ENCODE assay signal across 1 cellular context in genomic region chr15:59294961-59295741, GRCh38.
TF ChIP-seq lines count a peak whose summit lies in the region.

No MANE protein-coding gene starts in this region.

TF ChIP-seq in A549, 52 proteins besides CTCF, POLR2A, EP300 and RAD21 (continued from another document):
- TF ChIP-seq PBX3 (IDR thresholded peaks at IDR 0.05) (0 out of 2 replicates have a peak, but pooled peaks have one; percentile 27), MAX (IDR thresholded peaks at IDR 0.05) (peak; percentile 95), E2F6 (IDR thresholded peaks at IDR 0.05; ENCODE audit: borderline replicate concordance, low read depth) (peak; percentile 59; the same call in 1 of the 2 replicates), RARB (CRISPR knock-in tag; IDR thresholded peaks at IDR 0.05) (0 out of 2 replicates have a peak, but pooled peaks have one; percentile 82), FOSL2 (IDR thresholded peaks at IDR 0.05) (peak; percentile 82), FOSL2 (CRISPR knock-in tag; IDR thresholded peaks at IDR 0.05) (peak; percentile 93), JUN (IDR thresholded peaks at IDR 0.05) (peak; percentile 39 to 91; a peak in 3 of 5 replicates), HEYL (CRISPR knock-in tag; IDR thresholded peaks at IDR 0.05) (peak; percentile 15; the same call in 1 of the 2 replicates), GATA3 (IDR thresholded peaks at IDR 0.05; ENCODE audit: borderline replicate concordance) (peak; percentile 96), CEBPB (IDR thresholded peaks at IDR 0.05) (peak in 1 of 2 experiments; percentile 85; a peak in 3 of 4 replicates), KDM1A (IDR thresholded peaks at IDR 0.05; ENCODE audit: low read depth) (no peak), JUNB (IDR thresholded peaks at IDR 0.05) (peak; percentile 88), HOXB5 (CRISPR knock-in tag; IDR thresholded peaks at IDR 0.05) (peak; percentile 51; the same call in 1 of the 2 replicates), MAFK (IDR thresholded peaks at IDR 0.05; ENCODE audit: partially characterized antibody) (peak; percentile 33)
- TF ChIP-seq, protein P1, sequence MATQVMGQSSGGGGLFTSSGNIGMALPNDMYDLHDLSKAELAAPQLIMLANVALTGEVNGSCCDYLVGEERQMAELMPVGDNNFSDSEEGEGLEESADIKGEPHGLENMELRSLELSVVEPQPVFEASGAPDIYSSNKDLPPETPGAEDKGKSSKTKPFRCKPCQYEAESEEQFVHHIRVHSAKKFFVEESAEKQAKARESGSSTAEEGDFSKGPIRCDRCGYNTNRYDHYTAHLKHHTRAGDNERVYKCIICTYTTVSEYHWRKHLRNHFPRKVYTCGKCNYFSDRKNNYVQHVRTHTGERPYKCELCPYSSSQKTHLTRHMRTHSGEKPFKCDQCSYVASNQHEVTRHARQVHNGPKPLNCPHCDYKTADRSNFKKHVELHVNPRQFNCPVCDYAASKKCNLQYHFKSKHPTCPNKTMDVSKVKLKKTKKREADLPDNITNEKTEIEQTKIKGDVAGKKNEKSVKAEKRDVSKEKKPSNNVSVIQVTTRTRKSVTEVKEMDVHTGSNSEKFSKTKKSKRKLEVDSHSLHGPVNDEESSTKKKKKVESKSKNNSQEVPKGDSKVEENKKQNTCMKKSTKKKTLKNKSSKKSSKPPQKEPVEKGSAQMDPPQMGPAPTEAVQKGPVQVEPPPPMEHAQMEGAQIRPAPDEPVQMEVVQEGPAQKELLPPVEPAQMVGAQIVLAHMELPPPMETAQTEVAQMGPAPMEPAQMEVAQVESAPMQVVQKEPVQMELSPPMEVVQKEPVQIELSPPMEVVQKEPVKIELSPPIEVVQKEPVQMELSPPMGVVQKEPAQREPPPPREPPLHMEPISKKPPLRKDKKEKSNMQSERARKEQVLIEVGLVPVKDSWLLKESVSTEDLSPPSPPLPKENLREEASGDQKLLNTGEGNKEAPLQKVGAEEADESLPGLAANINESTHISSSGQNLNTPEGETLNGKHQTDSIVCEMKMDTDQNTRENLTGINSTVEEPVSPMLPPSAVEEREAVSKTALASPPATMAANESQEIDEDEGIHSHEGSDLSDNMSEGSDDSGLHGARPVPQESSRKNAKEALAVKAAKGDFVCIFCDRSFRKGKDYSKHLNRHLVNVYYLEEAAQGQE (IDR thresholded peaks at IDR 0.05): no peak
- TF ChIP-seq, protein P2, sequence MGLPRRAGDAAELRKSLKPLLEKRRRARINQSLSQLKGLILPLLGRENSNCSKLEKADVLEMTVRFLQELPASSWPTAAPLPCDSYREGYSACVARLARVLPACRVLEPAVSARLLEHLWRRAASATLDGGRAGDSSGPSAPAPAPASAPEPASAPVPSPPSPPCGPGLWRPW (IDR thresholded peaks at IDR 0.05): no peak
